In the genomic region with DNA sequence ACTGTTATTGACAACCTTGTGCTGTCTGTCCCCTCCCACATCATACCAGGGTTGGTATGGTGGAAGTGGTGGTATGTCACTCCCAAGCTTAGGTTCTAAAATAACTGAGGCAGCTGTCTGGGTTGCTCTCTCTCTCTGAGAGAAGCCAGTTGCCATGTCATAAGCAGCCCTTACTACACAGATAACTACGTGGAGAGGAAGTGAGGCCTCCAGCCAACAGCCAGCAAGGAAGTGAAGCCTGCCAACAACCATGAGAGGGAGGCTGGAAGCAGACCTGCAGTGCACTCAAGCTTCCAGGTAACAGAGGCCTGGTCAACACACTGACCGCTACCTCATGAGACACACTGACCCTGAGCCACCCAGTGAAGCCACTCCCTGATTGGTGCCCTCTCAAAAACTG, we compare ENCODE assay signal across 1 cellular context.
TF ChIP-seq lines count a peak whose summit lies in the region.

No MANE protein-coding gene starts in this region.

TF ChIP-seq in IMR-90, 13 proteins besides CTCF, POLR2A, EP300 and RAD21:
- TF ChIP-seq BHLHE40 (IDR thresholded peaks at IDR 0.05; ENCODE audit: low read depth, low read length): no peak
- TF ChIP-seq USF2 (IDR thresholded peaks at IDR 0.05; ENCODE audit: low read depth, low read length): no peak
- TF ChIP-seq MAFK (IDR thresholded peaks at IDR 0.05; ENCODE audit: low read depth, low read length): no peak
- TF ChIP-seq NFE2L2 (IDR thresholded peaks at IDR 0.05; ENCODE audit: low read depth, low read length): no peak
- TF ChIP-seq CEBPB (IDR thresholded peaks at IDR 0.05; ENCODE audit: low read depth, low read length): no peak
- no peak for TF ChIP-seq ELK1 (IDR thresholded peaks at IDR 0.05; ENCODE audit: borderline replicate concordance, low read depth, low read length)
- no peak for TF ChIP-seq RCOR1 (IDR thresholded peaks at IDR 0.05; ENCODE audit: insufficient replicate concordance, low read length)
- TF ChIP-seq CHD1 (IDR thresholded peaks at IDR 0.05; ENCODE audit: low read depth, low read length): no peak
- no peak for TF ChIP-seq SMC3 (IDR thresholded peaks at IDR 0.05; ENCODE audit: low read depth, low read length)
- no peak for TF ChIP-seq RFX5 (IDR thresholded peaks at IDR 0.05; ENCODE audit: low read depth, low read length)
- TF ChIP-seq MAZ (IDR thresholded peaks at IDR 0.05; ENCODE audit: borderline replicate concordance, low read depth, low read length): no peak
- TF ChIP-seq FOS (IDR thresholded peaks at IDR 0.05; ENCODE audit: low read depth, low read length): no peak
